Comparison of ENCODE assay signal across 1 cellular context in genomic region chr9:134187821-134188420, GRCh38.
TF ChIP-seq lines count a peak whose summit lies in the region.

No MANE protein-coding gene starts in this region.

TF ChIP-seq in liver, 16 proteins besides CTCF, POLR2A, EP300 and RAD21 (continued from another document):
- TF ChIP-seq TAF1 (conservative IDR thresholded peaks at IDR 0.05) (no peak), JUND (IDR thresholded peaks at IDR 0.05) (no peak), HNF4A (conservative IDR thresholded peaks at IDR 0.05) (no peak)
- TF ChIP-seq, protein P1, sequence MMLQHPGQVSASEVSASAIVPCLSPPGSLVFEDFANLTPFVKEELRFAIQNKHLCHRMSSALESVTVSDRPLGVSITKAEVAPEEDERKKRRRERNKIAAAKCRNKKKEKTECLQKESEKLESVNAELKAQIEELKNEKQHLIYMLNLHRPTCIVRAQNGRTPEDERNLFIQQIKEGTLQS (IDR thresholded peaks at IDR 0.05), result no peak
